Comparison of ENCODE assay signal across 8 cellular contexts in genomic region chr2:79512442-79513401, GRCh38. TPM values are rescaled to one million over a fixed set of nuclear protein-coding genes. Genes with fewer than 3 reads are reported as not detected.
DNase-seq lines count a peak whose midpoint lies in the region; ATAC-seq and TF ChIP-seq lines count a peak whose summit lies in the region.

Gene CTNNA2 (plus strand): TSS chr2:79513051.

- peaks cover 1% of the 10 kb centered on the region for H3K4me1 Mint-ChIP-seq in T-helper 2 cell treated with Interferon-gamma antibody and Interleukin-4, amounts not matched to agents 5 μg/mL and 100 μg/mL, for 36 hours (ENCODE audit: low read depth)
- peaks cover 59% of the 10 kb centered on the region for H3K4me1 Mint-ChIP-seq in neural progenitor cell

- H3K9me3 Mint-ChIP-seq in T-helper 2 cell treated with Interferon-gamma antibody and Interleukin-4, amounts not matched to agents 5 μg/mL and 100 μg/mL, for 36 hours: peaks cover 14% of the 10 kb centered on the region
- H3K9me3 Mint-ChIP-seq in neural progenitor cell: no peaks in the 10 kb centered on the region

- H3K9ac ChIP-seq in MM.1S (ENCODE audit: low read length) (peak within 1 kb of the TSS; percentile 47; the same call in 1 of the 2 replicates), neural progenitor cell (peak within 1 kb of the TSS; percentile 36)

- CTCF ChIA-PET in AG04450 (lab: Charles Lee): no interaction called here

- ATAC-seq in GM18861 (IDR thresholded peaks at IDR 0.05; ENCODE audit: unreplicated experiment): peak; percentile 53
- no peak for ATAC-seq in GM21576 (IDR thresholded peaks at IDR 0.05; ENCODE audit: unreplicated experiment)

- H3K27me3 Mint-ChIP-seq in T-helper 2 cell treated with Interferon-gamma antibody and Interleukin-4, amounts not matched to agents 5 μg/mL and 100 μg/mL, for 36 hours (ENCODE audit: low read depth): peaks cover 4% of the 10 kb centered on the region
- H3K27me3 Mint-ChIP-seq in neural progenitor cell (ENCODE audit: insufficient read depth, low read depth): peaks cover 7% of the 10 kb centered on the region

- peak within 1 kb of the TSS; percentile 72 for H3K4me2 ChIP-seq in MM.1S (ENCODE audit: low read depth, low read length)
- H3K4me2 ChIP-seq in neural progenitor cell: peak within 1 kb of the TSS; percentile 84

- H3K36me3 ChIP-seq in MM.1S (replicated peaks; ENCODE audit: insufficient read depth, low read length): no peaks in the 10 kb centered on the region
- no peaks in the 10 kb centered on the region for H3K36me3 ChIP-seq in neural progenitor cell

- H2AFZ ChIP-seq in MM.1S (ENCODE audit: low read length) (peak within 1 kb of the TSS; percentile 76), neural progenitor cell (replicated peaks) (peak within 1 kb of the TSS; percentile 74)

- H3K36me3 Mint-ChIP-seq in T-helper 2 cell treated with Interferon-gamma antibody and Interleukin-4, amounts not matched to agents 5 μg/mL and 100 μg/mL, for 36 hours (ENCODE audit: low read depth): no peaks in the 10 kb centered on the region
- peaks cover 1% of the 10 kb centered on the region for H3K36me3 Mint-ChIP-seq in neural progenitor cell

- H3K4me1 ChIP-seq in MM.1S (ENCODE audit: low read length) (no peaks in the 10 kb centered on the region), neural progenitor cell (peaks cover 29% of the 10 kb centered on the region)

- POLR2A ChIA-PET in AG04450 (lab: Yijun Ruan, JAX): no interaction called here

- H4K20me1 ChIP-seq in MM.1S (ENCODE audit: insufficient read depth, low read length): no peaks in the 10 kb centered on the region
- peaks cover 19% of the 10 kb centered on the region for H4K20me1 ChIP-seq in neural progenitor cell (ENCODE audit: low read depth)

- H3K27me3 ChIP-seq in AG04450 (ENCODE audit: control insufficient read depth, insufficient read depth, low read length) (no peaks in the 10 kb centered on the region), MM.1S (replicated peaks; ENCODE audit: insufficient read depth, low read length) (no peaks in the 10 kb centered on the region), neural progenitor cell (peaks cover 7% of the 10 kb centered on the region)

- no peak within 1 kb of the TSS for H3K27ac Mint-ChIP-seq in T-helper 2 cell treated with Interferon-gamma antibody and Interleukin-4, amounts not matched to agents 5 μg/mL and 100 μg/mL, for 36 hours
- H3K27ac Mint-ChIP-seq in neural progenitor cell: peak within 1 kb of the TSS; percentile 96

- TF ChIP-seq CTCF in AG04450 (IDR thresholded peaks at IDR 0.05; ENCODE audit: low read depth, low read length) (no peak), MM.1S (IDR thresholded peaks at IDR 0.05; ENCODE audit: low read length) (no peak; the same call in 1 of the 2 replicates), neural progenitor cell (IDR thresholded peaks at IDR 0.05) (peak; percentile 59)

- H3K4me3 Mint-ChIP-seq in T-helper 2 cell treated with Interferon-gamma antibody and Interleukin-4, amounts not matched to agents 5 μg/mL and 100 μg/mL, for 36 hours: peak within 1 kb of the TSS; percentile 49
- H3K4me3 Mint-ChIP-seq in neural progenitor cell: peak within 1 kb of the TSS; percentile 98

- H3K4me3 ChIP-seq in AG04450 (ENCODE audit: low read depth, low read length) (peak within 1 kb of the TSS; percentile 33), MM.1S (ENCODE audit: low read length) (peak within 1 kb of the TSS; percentile 72), neural progenitor cell (peak within 1 kb of the TSS; percentile 68)

- no peak within 1 kb of the TSS for H3K27ac ChIP-seq in AG04450 (ENCODE audit: low read depth, low read length)
- H3K27ac ChIP-seq in MM.1S (ENCODE audit: low read length): no peak within 1 kb of the TSS
- no peak within 1 kb of the TSS for H3K27ac ChIP-seq in neural progenitor cell

- H3K79me2 ChIP-seq in MM.1S (ENCODE audit: low read length) (no peaks in the 10 kb centered on the region), neural progenitor cell (ENCODE audit: low read depth) (peaks cover 41% of the 10 kb centered on the region)

- H3K9me2 ChIP-seq in MM.1S (replicated peaks; ENCODE audit: insufficient read depth, low read length): no peaks in the 10 kb centered on the region

- H3F3A ChIP-seq in MM.1S (ENCODE audit: insufficient read depth, low read length) (no peaks in the 10 kb centered on the region), neural progenitor cell (ENCODE audit: low read depth) (peaks cover 8% of the 10 kb centered on the region)

- H3K9me3 ChIP-seq in AG04450 (ENCODE audit: control insufficient read depth, insufficient read depth, low read length) (peaks cover 3% of the 10 kb centered on the region; the same call in 1 of the 2 replicates), MM.1S (replicated peaks; ENCODE audit: insufficient read depth, low read length) (no peaks in the 10 kb centered on the region), neural progenitor cell (ENCODE audit: low read depth) (no peaks in the 10 kb centered on the region)

- DNase-seq in AG04450 (ENCODE audit: low read depth, low spot score) (no peak), MM.1S (peak; percentile 91), foreskin melanocyte (peak; percentile 20), neural progenitor cell (ENCODE audit: low spot score) (peak; percentile 98), NCI-H2029 (lab: John Stamatoyannopoulos, UW) (no peak)
- peak; percentile 4 for DNase-seq in T-helper 2 cell treated with Interferon-gamma antibody and Interleukin-4, amounts not matched to agents 5 μg/mL and 100 μg/mL, for 36 hours (ENCODE audit: low spot score)

RNA-seq across cellular contexts. Expression of gene CTNNA2, which starts in this region (rescaled TPM):
- not detected in 2 replicates for polyA plus RNA-seq in AG04450 (2011; rRNA removed)
- polyA minus RNA-seq in AG04450 (2011; rRNA and poly(A)+ RNA removed): 0.13 TPM in 1 of 2 replicates, not detected in the other
- total RNA-seq in neural progenitor cell (ENCODE audit: low replicate concordance): 39.1 and 43.5 TPM in 2 replicates

Comparison
In these comparisons a context has a peak if more than half of its experiments do, and no peak if none do; other contexts are left out.
1. DNase-seq: peak in MM.1S (single experiment), T-helper 2 cell treated with Interferon-gamma antibody and Interleukin-4, amounts not matched to agents 5 μg/mL and 100 μg/mL, for 36 hours (single experiment), foreskin melanocyte (single experiment) and neural progenitor cell (single experiment); none in AG04450 (single experiment) and NCI-H2029 (single experiment).
2. Peak in every context shown above with its lines, with median percentiles within 50 percentile points of each other: H3K4me3 ChIP-seq.